ENCODE assay signal across 12 cellular contexts in genomic region chr10:29254123-29255046, GRCh38. TPM values are rescaled to one million over a fixed set of nuclear protein-coding genes. Genes with fewer than 3 reads are reported as not detected.
DNase-seq lines count a peak whose midpoint lies in the region.
"Had no signal": no experiment of that assay in that cellular context is flagged by ENCODE, and none has a peak within 500 bp of the region (broad histone marks: within the 10 kb centered on the region; RNA-seq: fewer than 3 reads in every experiment).

No MANE protein-coding gene starts in this region.

- H3K27me3 ChIP-seq in ectodermal cell (ENCODE audit: control insufficient read depth, insufficient read depth, low read length, poor library complexity, severe bottlenecking): no peaks in the 10 kb centered on the region

- H3K4me1 ChIP-seq in ectodermal cell (ENCODE audit: control insufficient read depth, insufficient read depth, low read length): peaks cover 44% of the 10 kb centered on the region

- DNase-seq in NCI-H146 (lab: John Stamatoyannopoulos, UW) (peak; percentile 7), NCI-H146 treated with DMSO at 0.1 percent for 48 hours (lab: John Stamatoyannopoulos, UW; ENCODE audit: unreplicated experiment) (no peak), NCI-H2107 treated with DMSO at 0.1 percent for 48 hours (lab: John Stamatoyannopoulos, UW; ENCODE audit: unreplicated experiment) (peak; percentile 25), retina (peak; percentile 84), NCI-H1092 (lab: John Stamatoyannopoulos, UW) (no peak), LoVo (ENCODE audit: low spot score) (no peak), activated gamma-delta T cell treated with Interleukin-2 at 50 U/mL for 16 hours (no peak)
- DNase-seq: 8988T, GDM1, NCI-H526 had no signal

- H3K9me3 ChIP-seq in ectodermal cell (ENCODE audit: control insufficient read depth, low read length): no peaks in the 10 kb centered on the region

- 14 to 17% methylated on average over 9 of the region's 9 CpGs for WGBS in ectodermal cell, 2 experiments

- H3K36me3 ChIP-seq in ectodermal cell (ENCODE audit: control insufficient read depth, insufficient read depth, low read length): no peaks in the 10 kb centered on the region

- peak overlapping the region; percentile 54 for H3K27ac ChIP-seq in ectodermal cell (ENCODE audit: insufficient read depth, low read depth, low read length, poor library complexity, severe bottlenecking)

- no peak overlapping the region for H3K4me3 ChIP-seq in ectodermal cell (ENCODE audit: insufficient read depth, low read depth, low read length)

RNA-seq across cellular contexts. Expression of gene LYZL1, which starts 34.5 kb away (rescaled TPM):
- polyA plus RNA-seq in ectodermal cell (2013, experiment 1 of 4): not detected
- polyA plus RNA-seq in ectodermal cell (2013, experiment 2 of 4): not detected
- not detected for polyA plus RNA-seq in ectodermal cell (2013, experiment 3 of 4)
- not detected for polyA plus RNA-seq in ectodermal cell (2013, experiment 4 of 4)
- polyA plus RNA-seq: thymus had no signal

Comparison
In these comparisons a context has a peak if more than half of its experiments do, and no peak if none do; other contexts are left out.
1. DNase-seq: peak in NCI-H146 (single experiment), NCI-H2107 treated with DMSO at 0.1 percent for 48 hours (single experiment) and retina (single experiment); none in NCI-H146 treated with DMSO at 0.1 percent for 48 hours (single experiment), NCI-H1092 (single experiment), LoVo (single experiment) and activated gamma-delta T cell treated with Interleukin-2 at 50 U/mL for 16 hours (single experiment).